In the genomic region with DNA sequence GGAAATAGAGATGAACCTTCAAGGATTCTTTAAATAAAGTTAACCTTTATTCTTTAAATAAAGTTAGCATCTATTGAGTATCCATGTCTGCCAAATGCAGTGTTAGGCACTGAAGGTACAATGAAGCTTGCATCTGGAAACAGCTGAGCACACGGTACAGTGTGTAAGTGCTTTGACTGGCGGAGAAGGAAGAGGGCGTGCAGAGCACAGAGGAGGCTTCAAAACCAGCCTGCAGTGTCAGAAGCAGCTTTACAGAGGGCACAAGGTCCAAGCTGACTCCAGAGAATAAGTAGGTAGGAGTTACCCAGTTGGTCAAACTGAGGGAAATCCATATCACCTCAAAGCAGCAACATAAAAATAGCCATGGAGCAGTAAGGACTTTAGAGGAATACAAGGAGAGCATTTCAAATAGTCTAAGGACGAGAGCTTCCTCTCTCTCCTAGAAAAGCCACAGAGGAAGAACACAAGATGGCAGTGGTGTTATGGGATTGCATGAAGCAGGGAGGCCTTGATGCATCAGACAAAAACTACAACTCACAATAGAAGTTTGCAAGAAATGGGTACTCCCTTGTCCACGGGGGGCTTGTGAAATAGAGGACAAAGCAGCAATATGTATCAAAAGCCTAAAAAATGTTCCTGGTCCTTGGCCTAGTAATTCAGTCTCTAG, we compare ENCODE assay signal across 15 cellular contexts.
A peak's percentile ranks its signal among the peaks of the same experiment; 100 is the strongest.
DNase-seq lines count a peak whose midpoint lies in the region; ATAC-seq and TF ChIP-seq lines count a peak whose summit lies in the region.
"Had no signal": no experiment of that assay in that cellular context is flagged by ENCODE, and none has a peak within 500 bp of the region (broad histone marks: within the 10 kb centered on the region; RNA-seq: fewer than 3 reads in every experiment).

No MANE protein-coding gene starts in this region.

- peak; percentile 19 to 28 for DNase-seq in cardiac muscle cell (ENCODE audit: low read depth in 1 of 2, low spot score in 1 of 2)
- no peak for DNase-seq in left cardiac atrium
- DNase-seq in RWPE2 (ENCODE audit: low spot score) = no peak
- peak; percentile 25 for DNase-seq in fibroblast of villous mesenchyme (ENCODE audit: low read depth)
- no peak for DNase-seq in NCI-H2196 treated with DMSO at 0.1 percent for 48 hours (lab: John Stamatoyannopoulos, UW; ENCODE audit: unreplicated experiment)
- no peak for DNase-seq in NCI-H2227 (lab: John Stamatoyannopoulos, UW; ENCODE audit: unreplicated experiment)
- DNase-seq in esophagus squamous epithelium (lab: John Stamatoyannopoulos, UW) = no peak
- no peak for DNase-seq in superior temporal gyrus (ENCODE audit: extremely low spot score)
- DNase-seq: cerebellar nuclear complex; glutamatergic neuron; NCI-H1694; RPMI8226; stimulated activated CD8-positive, alpha-beta memory T cell treated with anti-CD3 and anti-CD28 coated beads, Interleukin-4, amount 100 ng/mL, for 48 hours had no signal

- no peak for TF ChIP-seq POLR2A in esophagus squamous epithelium (IDR thresholded peaks at IDR 0.05)

- H3K4me1 ChIP-seq in cardiac muscle cell (ENCODE audit: low read depth) (peaks cover 6% of the 10 kb centered on the region), RWPE2 (ENCODE audit: insufficient read depth, poor library complexity, severe bottlenecking) (peaks cover 13% of the 10 kb centered on the region), esophagus squamous epithelium (peaks cover 0 to 36% (median 0%) of the 10 kb centered on the region in 3 donors)
- H3K4me1 ChIP-seq: BLaER1 treated with 17β-estradiol and CSF1 and Interleukin-3, amounts not matched to agents 10 nM and 100 nM had no signal

- H3K4me3 ChIP-seq in cardiac muscle cell (no peak overlapping the region), RWPE2 (ENCODE audit: severe bottlenecking) (no peak overlapping the region), fibroblast of villous mesenchyme (ENCODE audit: low read depth, low read length) (no peak overlapping the region), esophagus squamous epithelium (no peak overlapping the region)
- H3K4me3 ChIP-seq: BLaER1 treated with 17β-estradiol and CSF1 and Interleukin-3, amounts not matched to agents 10 nM and 100 nM; skin epidermis had no signal

- intact Hi-C loops in left cardiac atrium (cut with DNase I) = no loop called here
- intact Hi-C loops in esophagus squamous epithelium (cut with DNase I) = no loop called here

- H3K36me3 ChIP-seq in cardiac muscle cell (no peaks in the 10 kb centered on the region), RWPE2 (ENCODE audit: low read depth) (no peaks in the 10 kb centered on the region), esophagus squamous epithelium (no peaks in the 10 kb centered on the region)
- H3K36me3 ChIP-seq: BLaER1 treated with 17β-estradiol and CSF1 and Interleukin-3, amounts not matched to agents 10 nM and 100 nM had no signal

- WGBS in esophagus squamous epithelium, 2 donors = 64 to 67% methylated on average over 5 of the region's 5 CpGs

- H3K9me3 ChIP-seq in cardiac muscle cell (ENCODE audit: low read depth) (no peaks in the 10 kb centered on the region), RWPE2 (ENCODE audit: severe bottlenecking) (no peaks in the 10 kb centered on the region), esophagus squamous epithelium (no peaks in the 10 kb centered on the region)

- TF ChIP-seq CTCF in cardiac muscle cell (IDR thresholded peaks at IDR 0.05; ENCODE audit: low read depth, low read length) = no peak
- peak; percentile 43 for TF ChIP-seq CTCF in RWPE2 (IDR thresholded peaks at IDR 0.05; ENCODE audit: poor library complexity, severe bottlenecking)
- peak; percentile 18 for TF ChIP-seq CTCF in fibroblast of villous mesenchyme (IDR thresholded peaks at IDR 0.05; ENCODE audit: insufficient read depth, low read depth, low read length)
- peak in 3 of 6 experiments; percentile 17 to 50 (median 24) for TF ChIP-seq CTCF in esophagus squamous epithelium (IDR thresholded peaks at IDR 0.05)

- H3K27ac ChIP-seq in cardiac muscle cell (no peak overlapping the region), RWPE2 (ENCODE audit: poor library complexity, severe bottlenecking) (no peak overlapping the region), esophagus squamous epithelium (no peak overlapping the region)
- H3K27ac ChIP-seq: BLaER1 treated with 17β-estradiol and CSF1 and Interleukin-3, amounts not matched to agents 10 nM and 100 nM; skin epidermis had no signal

- no peak for ATAC-seq in left cardiac atrium
- ATAC-seq in RWPE2 (ENCODE audit: low read depth) = no peak

- no peaks in the 10 kb centered on the region for H3K27me3 ChIP-seq in cardiac muscle cell
- H3K27me3 ChIP-seq in RWPE2 (ENCODE audit: insufficient read depth, poor library complexity, severe bottlenecking) = no peaks in the 10 kb centered on the region
- no peaks in the 10 kb centered on the region for H3K27me3 ChIP-seq in esophagus squamous epithelium
- H3K27me3 ChIP-seq: BLaER1 treated with 17β-estradiol and CSF1 and Interleukin-3, amounts not matched to agents 10 nM and 100 nM had no signal

Comparison
In these comparisons a context has a peak if more than half of its experiments do, and no peak if none do; other contexts are left out.
1. DNase-seq: peak in cardiac muscle cell (2 of 2) and fibroblast of villous mesenchyme (single experiment); none in left cardiac atrium (single experiment), RWPE2 (single experiment), NCI-H2196 treated with DMSO at 0.1 percent for 48 hours (single experiment), NCI-H2227 (single experiment), esophagus squamous epithelium (single experiment) and superior temporal gyrus (single experiment).